Comparison of ENCODE assay signal across 25 cellular contexts in genomic region chr5:138435943-138436342, GRCh38.
"Had no signal": no experiment of that assay in that cellular context is flagged by ENCODE, and none has a peak within 500 bp of the region (broad histone marks: within the 10 kb centered on the region; RNA-seq: fewer than 3 reads in every experiment).

No MANE protein-coding gene starts in this region.

- ATAC-seq: esophagus mucosa; foreskin keratinocyte; gastroesophageal sphincter; left colon; left ventricle myocardium superior; lower lobe of right lung; naive thymus-derived CD8-positive, alpha-beta T cell; stimulated activated naive CD8-positive, alpha-beta T cell treated with anti-CD3 and anti-CD28 coated beads, Interleukin-15, Interleukin-2, amounts not matched to agents 100 U/mL and 50 U/mL, for 24 hours had no signal

- H3K9me3 Mint-ChIP-seq: dendritic cell treated with granulocyte-macrophage colony-stimulating factor and Interleukin-4, amounts not matched to agents 40 ng/mL and 50 ng/mL, for 4 days; endodermal cell; naive thymus-derived CD8-positive, alpha-beta T cell; nephron progenitor cell had no signal

- DNase-seq: colonic mucosa; effector CD8-positive, alpha-beta T cell; endodermal cell; foreskin keratinocyte; heart right ventricle; hippocampal formation; islet precursor cell; kidney glomerular epithelial cell; left colon; left ventricle myocardium superior; lower lobe of right lung; naive thymus-derived CD8-positive, alpha-beta T cell; nephron progenitor cell; nucleus accumbens; small intestine; stimulated activated CD4-positive, alpha-beta T cell treated with anti-CD3 and anti-CD28 coated beads, Interleukin-12 subunit alpha, Interleukin-12 subunit beta, amount 100 ng/mL, for 4 hours; stimulated activated CD4-positive, alpha-beta T cell treated with anti-CD3 and anti-CD28 coated beads, Interleukin-1b, Interleukin-23, amount 100 ng/mL, for 48 hours; stimulated activated CD4-positive, alpha-beta T cell treated with anti-CD3 and anti-CD28 coated beads, Interleukin-4, amount 100 ng/mL, for 1 hour; stimulated activated CD8-positive, alpha-beta memory T cell treated with anti-CD3 and anti-CD28 coated beads, Interleukin-4, amount 100 ng/mL, for 48 hours; stimulated activated naive CD8-positive, alpha-beta T cell treated with anti-CD3 and anti-CD28 coated beads, Interleukin-15, Interleukin-2, amounts not matched to agents 100 U/mL and 50 U/mL, for 24 hours; upper lobe of left lung; uterus had no signal

- H3K27me3 Mint-ChIP-seq: naive thymus-derived CD8-positive, alpha-beta T cell had no signal

- H3K4me3 Mint-ChIP-seq: dendritic cell treated with granulocyte-macrophage colony-stimulating factor and Interleukin-4, amounts not matched to agents 40 ng/mL and 50 ng/mL, for 4 days; endodermal cell; naive thymus-derived CD8-positive, alpha-beta T cell; nephron progenitor cell had no signal

- H3K27ac Mint-ChIP-seq: dendritic cell treated with granulocyte-macrophage colony-stimulating factor and Interleukin-4, amounts not matched to agents 40 ng/mL and 50 ng/mL, for 4 days; endodermal cell had no signal
